2 cellular contexts compared by ENCODE assay signal in the genomic region with DNA sequence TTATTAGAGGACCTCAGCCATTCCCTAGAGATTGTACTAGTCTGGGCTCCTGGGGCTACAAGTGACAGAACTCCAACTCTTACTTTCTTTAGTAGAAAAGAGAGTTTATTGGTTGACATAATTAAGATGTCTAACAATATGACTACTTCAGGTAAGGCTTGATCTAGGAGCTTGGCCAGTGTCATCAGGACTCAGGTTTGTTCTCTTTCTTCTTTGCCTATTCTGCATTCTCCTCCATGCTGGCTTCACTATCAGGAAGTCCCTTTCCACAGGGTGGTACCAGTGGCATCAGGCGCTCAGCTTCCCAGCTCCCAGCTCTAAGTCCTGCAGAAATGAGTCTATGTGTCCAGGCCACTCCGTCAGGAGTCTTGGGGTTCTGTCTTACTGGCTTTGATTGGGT.
TF ChIP-seq lines count a peak whose summit lies in the region.

No MANE protein-coding gene starts in this region.

TF ChIP-seq in HepG2, 621 proteins besides CTCF, POLR2A, EP300 and RAD21:
- TF ChIP-seq ZNF329 (CRISPR knock-in tag; IDR thresholded peaks at IDR 0.05; ENCODE audit: low read depth) = peak; percentile 92
- TF ChIP-seq, protein P1, sequence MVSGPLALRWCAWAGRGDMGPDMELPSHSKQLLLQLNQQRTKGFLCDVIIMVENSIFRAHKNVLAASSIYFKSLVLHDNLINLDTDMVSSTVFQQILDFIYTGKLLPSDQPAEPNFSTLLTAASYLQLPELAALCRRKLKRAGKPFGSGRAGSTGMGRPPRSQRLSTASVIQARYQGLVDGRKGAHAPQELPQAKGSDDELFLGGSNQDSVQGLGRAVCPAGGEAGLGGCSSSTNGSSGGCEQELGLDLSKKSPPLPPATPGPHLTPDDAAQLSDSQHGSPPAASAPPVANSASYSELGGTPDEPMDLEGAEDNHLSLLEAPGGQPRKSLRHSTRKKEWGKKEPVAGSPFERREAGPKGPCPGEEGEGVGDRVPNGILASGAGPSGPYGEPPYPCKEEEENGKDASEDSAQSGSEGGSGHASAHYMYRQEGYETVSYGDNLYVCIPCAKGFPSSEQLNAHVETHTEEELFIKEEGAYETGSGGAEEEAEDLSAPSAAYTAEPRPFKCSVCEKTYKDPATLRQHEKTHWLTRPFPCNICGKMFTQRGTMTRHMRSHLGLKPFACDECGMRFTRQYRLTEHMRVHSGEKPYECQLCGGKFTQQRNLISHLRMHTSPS (CRISPR knock-in tag; IDR thresholded peaks at IDR 0.05; ENCODE audit: low read depth) = no peak

TF ChIP-seq in H1, 55 proteins besides CTCF, POLR2A, EP300 and RAD21 (continued from another document):
- TF ChIP-seq BCL11A (IDR thresholded peaks at IDR 0.05; ENCODE audit: low read depth in 2 of 2, low read length in 2 of 2) = no peak
- TF ChIP-seq GTF2F1 (IDR thresholded peaks at IDR 0.05; ENCODE audit: borderline replicate concordance, low read depth, low read length) = no peak
- TF ChIP-seq CBX5 (IDR thresholded peaks at IDR 0.05; ENCODE audit: low read depth, low read length) = no peak
- TF ChIP-seq BACH1 (IDR thresholded peaks at IDR 0.05; ENCODE audit: low read length) = no peak
- TF ChIP-seq SP4 (IDR thresholded peaks at IDR 0.05; ENCODE audit: low read length) = no peak
- TF ChIP-seq CEBPB (IDR thresholded peaks at IDR 0.05; ENCODE audit: low read depth, low read length) = no peak
- TF ChIP-seq, protein P2, sequence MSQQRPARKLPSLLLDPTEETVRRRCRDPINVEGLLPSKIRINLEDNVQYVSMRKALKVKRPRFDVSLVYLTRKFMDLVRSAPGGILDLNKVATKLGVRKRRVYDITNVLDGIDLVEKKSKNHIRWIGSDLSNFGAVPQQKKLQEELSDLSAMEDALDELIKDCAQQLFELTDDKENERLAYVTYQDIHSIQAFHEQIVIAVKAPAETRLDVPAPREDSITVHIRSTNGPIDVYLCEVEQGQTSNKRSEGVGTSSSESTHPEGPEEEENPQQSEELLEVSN (IDR thresholded peaks at IDR 0.05) = no peak
- TF ChIP-seq CREB1 (IDR thresholded peaks at IDR 0.05) = no peak
- no peak for TF ChIP-seq NRF1 (IDR thresholded peaks at IDR 0.05; ENCODE audit: low read depth, low read length)
- TF ChIP-seq, protein P3, sequence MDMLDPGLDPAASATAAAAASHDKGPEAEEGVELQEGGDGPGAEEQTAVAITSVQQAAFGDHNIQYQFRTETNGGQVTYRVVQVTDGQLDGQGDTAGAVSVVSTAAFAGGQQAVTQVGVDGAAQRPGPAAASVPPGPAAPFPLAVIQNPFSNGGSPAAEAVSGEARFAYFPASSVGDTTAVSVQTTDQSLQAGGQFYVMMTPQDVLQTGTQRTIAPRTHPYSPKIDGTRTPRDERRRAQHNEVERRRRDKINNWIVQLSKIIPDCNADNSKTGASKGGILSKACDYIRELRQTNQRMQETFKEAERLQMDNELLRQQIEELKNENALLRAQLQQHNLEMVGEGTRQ (IDR thresholded peaks at IDR 0.05; ENCODE audit: low read length) = no peak
- no peak for TF ChIP-seq TBP (IDR thresholded peaks at IDR 0.05; ENCODE audit: low read depth, low read length)
- no peak for TF ChIP-seq FOSL1 (IDR thresholded peaks at IDR 0.05; ENCODE audit: insufficient read depth, low read depth, low read length)
- TF ChIP-seq RFX5 (IDR thresholded peaks at IDR 0.05; ENCODE audit: borderline replicate concordance, low read depth, low read length) = no peak
- TF ChIP-seq ASH2L (IDR thresholded peaks at IDR 0.05; ENCODE audit: low read length) = no peak
